Comparison of ENCODE assay signal across 24 cellular contexts in the genomic region with DNA sequence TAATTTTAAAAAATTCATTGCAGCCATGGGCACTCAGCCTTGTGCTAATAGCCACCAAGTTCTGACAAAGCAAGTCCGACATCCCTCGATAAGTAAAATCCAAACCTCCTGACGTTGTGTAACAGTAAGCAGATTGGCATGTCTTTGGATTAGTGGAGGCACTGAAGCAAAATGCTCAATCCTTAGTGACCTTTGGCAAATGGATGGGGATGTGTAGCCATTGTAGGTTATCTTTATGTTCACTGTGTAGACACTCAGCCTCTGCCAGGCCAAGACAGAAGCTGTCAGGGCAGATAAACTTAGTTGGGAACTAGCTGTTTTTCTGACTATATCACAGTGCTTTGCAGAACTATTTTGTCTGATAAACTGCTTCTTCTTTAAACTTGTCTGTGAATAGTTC.
DNase-seq lines count a peak whose midpoint lies in the region; ATAC-seq and TF ChIP-seq lines count a peak whose summit lies in the region.
"Had no signal": no experiment of that assay in that cellular context is flagged by ENCODE, and none has a peak within 500 bp of the region (broad histone marks: within the 10 kb centered on the region; RNA-seq: fewer than 3 reads in every experiment).

No MANE protein-coding gene starts in this region.

- POLR2A ChIA-PET in HEK293T (lab: Yijun Ruan, JAX) = interaction anchor here (0.7 to 1.2 kb wide), 3 partner anchors 58 to 250 kb away, joined by 3 to 6 read pairs (median 3); partner anchors contain the start of gene ZNF503

- H3K4me3 ChIP-seq in left ventricle myocardium inferior (no peak overlapping the region), neuronal stem cell (ENCODE audit: low read length in 2 of 2) (no peak overlapping the region)
- H3K4me3 ChIP-seq: BLaER1, GM12878 had no signal

- peaks cover 40% of the 10 kb centered on the region for H3K4me1 ChIP-seq in left ventricle myocardium inferior
- peaks cover 0 to 10% of the 10 kb centered on the region in 2 donors for H3K4me1 ChIP-seq in neuronal stem cell (ENCODE audit: control insufficient read depth in 2 of 2, insufficient read depth in 1 of 2, low read depth in 1 of 2, low read length in 2 of 2)
- H3K4me1 ChIP-seq: BLaER1 had no signal

- TF ChIP-seq CTCF in left ventricle myocardium inferior (IDR thresholded peaks at IDR 0.05; ENCODE audit: borderline replicate concordance) (no peak), progenitor cell of endocrine pancreas (IDR thresholded peaks at IDR 0.05; ENCODE audit: unreplicated experiment) (no peak)

- H3K36me3 ChIP-seq in left ventricle myocardium inferior = no peaks in the 10 kb centered on the region
- H3K36me3 ChIP-seq in neuronal stem cell (replicated peaks in 1 of 2; ENCODE audit: control insufficient read depth in 2 of 2, insufficient read depth in 2 of 2, low read length in 2 of 2) = no peaks in the 10 kb centered on the region
- H3K36me3 ChIP-seq: BLaER1 had no signal

- peaks cover 3% of the 10 kb centered on the region for H3K27me3 Mint-ChIP-seq in progenitor cell of endocrine pancreas

- no peak overlapping the region for H3K14ac ChIP-seq in neuronal stem cell (ENCODE audit: low read length)

- no peak overlapping the region for H3K4me2 ChIP-seq in neuronal stem cell (ENCODE audit: insufficient read depth, low read length, poor library complexity, severe bottlenecking)
- H3K4me2 ChIP-seq: BLaER1 had no signal

- H3K79me1 ChIP-seq in neuronal stem cell (ENCODE audit: low read depth, low read length) = no peaks in the 10 kb centered on the region

- no peak overlapping the region for H3K27ac Mint-ChIP-seq in progenitor cell of endocrine pancreas
- H3K27ac Mint-ChIP-seq: CD4-positive, alpha-beta T cell had no signal

- intact Hi-C loops in left ventricle myocardium inferior (cut with micrococcal nuclease) (no loop called here), left ventricle myocardium superior (cut with micrococcal nuclease) (no loop called here)

- no peak for DNase-seq in left ventricle myocardium inferior
- DNase-seq in left ventricle myocardium superior = no peak
- peak; percentile 10 to 64 for DNase-seq in erythroblast (lab: John Stamatoyannopoulos, UW)
- DNase-seq in neuronal stem cell (ENCODE audit: low spot score) = no peak
- no peak for DNase-seq in HEK293T (ENCODE audit: extremely low spot score)
- DNase-seq in NCI-H524 (lab: John Stamatoyannopoulos, UW) = no peak
- no peak for DNase-seq in progenitor cell of endocrine pancreas (ENCODE audit: low spot score, unreplicated experiment)
- DNase-seq: CD4-positive, alpha-beta T cell; COR-L47; DMS 273 treated with DMSO at 0.1 percent for 48 hours; DMS79 treated with DMSO at 0.1 percent for 48 hours; IMR-90; NCI-H1105; NCI-H2029; NCI-H226; NCI-H510A treated with DMSO at 0.1 percent for 48 hours; NCI-H774; NK-92 treated with Interleukin-12 subunit alpha and Interleukin-12 subunit beta, amount 100 ng/mL, for 24 hours; SHP77 treated with DMSO at 0.1 percent for 48 hours had no signal

- no peak overlapping the region for H3K23ac ChIP-seq in neuronal stem cell (ENCODE audit: low read depth, low read length, poor library complexity)

- CTCF ChIA-PET in HEK293T (lab: Yijun Ruan, JAX) = interaction anchor here (0.6 to 1.3 kb wide), 6 partner anchors 10 to 115 kb away, joined by 3 to 8 read pairs (median 5); no protein-coding TSS in a partner anchor

- H4K8ac ChIP-seq in neuronal stem cell (ENCODE audit: low read depth, low read length) = no peak overlapping the region

- no peak overlapping the region for H2BK120ac ChIP-seq in neuronal stem cell (ENCODE audit: low read depth, low read length)

- peaks cover 8% of the 10 kb centered on the region for H3K4me1 Mint-ChIP-seq in progenitor cell of endocrine pancreas (ENCODE audit: low read depth)

- H3K4me3 Mint-ChIP-seq in progenitor cell of endocrine pancreas (ENCODE audit: low read depth) = no peak overlapping the region
- H3K4me3 Mint-ChIP-seq: CD4-positive, alpha-beta T cell had no signal

- H2BK12ac ChIP-seq in neuronal stem cell (ENCODE audit: low read length) = no peak overlapping the region

- ATAC-seq in left ventricle myocardium superior = no peak
- no peak for ATAC-seq in activated CD4-positive, CD25-positive, alpha-beta regulatory T cell treated with anti-CD3 and anti-CD28 coated beads, Interleukin-2, amount 50 U/mL, for 24 hours
- ATAC-seq: GM12878 had no signal

- no peak for TF ChIP-seq POLR2A in erythroblast (IDR thresholded peaks at IDR 0.05; ENCODE audit: low read length)

- WGBS in neuronal stem cell (ENCODE audit: extremely low coverage in 2 of 2, insufficient read length in 2 of 2, insufficient replicate concordance in 1 of 2), 2 donors = no CpG with 5 or more reads among the region's 3 CpGs

- H3K9me3 ChIP-seq in left ventricle myocardium inferior (replicated peaks) (no peaks in the 10 kb centered on the region), neuronal stem cell (replicated peaks in 1 of 2; ENCODE audit: control insufficient read depth in 2 of 2, insufficient read depth in 1 of 2, low read depth in 1 of 2, low read length in 2 of 2) (no peaks in the 10 kb centered on the region)
- H3K9me3 ChIP-seq: BLaER1 had no signal

- H3K4ac ChIP-seq in neuronal stem cell (ENCODE audit: low read length) = no peak overlapping the region

- H3K27ac ChIP-seq in left ventricle myocardium inferior (replicated peaks) (peak overlapping the region; percentile 4), neuronal stem cell (replicated peaks; ENCODE audit: low read length) (no peak overlapping the region)
- H3K27ac ChIP-seq: 22Rv1, BLaER1, RWPE1 had no signal

- H2BK5ac ChIP-seq in neuronal stem cell (ENCODE audit: low read length) = no peak overlapping the region

- H2AFZ ChIP-seq in neuronal stem cell (ENCODE audit: low read length) = no peak overlapping the region

- H3K9me3 Mint-ChIP-seq in progenitor cell of endocrine pancreas (ENCODE audit: low read depth) = no peaks in the 10 kb centered on the region
- H3K9me3 Mint-ChIP-seq: CD4-positive, alpha-beta T cell had no signal

- no peaks in the 10 kb centered on the region for H3K36me3 Mint-ChIP-seq in progenitor cell of endocrine pancreas (ENCODE audit: insufficient read depth)

- H3K18ac ChIP-seq in neuronal stem cell (ENCODE audit: low read length) = no peak overlapping the region

- H2BK15ac ChIP-seq in neuronal stem cell (ENCODE audit: low read length) = no peak overlapping the region

- H3K9ac ChIP-seq in neuronal stem cell (ENCODE audit: low read depth, low read length, poor library complexity) = peak overlapping the region; percentile 24
- H3K9ac ChIP-seq: BLaER1 had no signal

- no peak overlapping the region for H2AK5ac ChIP-seq in neuronal stem cell (ENCODE audit: low read depth, low read length)

- H4K91ac ChIP-seq in neuronal stem cell (ENCODE audit: low read depth, low read length, poor library complexity) = no peak overlapping the region

- no peaks in the 10 kb centered on the region for H3K27me3 ChIP-seq in left ventricle myocardium inferior (ENCODE audit: low read depth)
- no peaks in the 10 kb centered on the region for H3K27me3 ChIP-seq in neuronal stem cell (ENCODE audit: control insufficient read depth in 3 of 3, insufficient read depth in 3 of 3, low read depth in 1 of 3, low read length in 3 of 3)
- H3K27me3 ChIP-seq: BLaER1 had no signal

TF ChIP-seq in HEK293T, 16 proteins besides CTCF, POLR2A, EP300 and RAD21:
- TF ChIP-seq BHLHE40 (IDR thresholded peaks at IDR 0.05; ENCODE audit: borderline replicate concordance) = no peak
- TF ChIP-seq ARNT (IDR thresholded peaks at IDR 0.05) = no peak
- TF ChIP-seq SP1 (IDR thresholded peaks at IDR 0.05) = no peak
- TF ChIP-seq LEF1 (IDR thresholded peaks at IDR 0.05; ENCODE audit: borderline replicate concordance) = no peak
- no peak for TF ChIP-seq FOXA1 (IDR thresholded peaks at IDR 0.05)
- TF ChIP-seq TARDBP (IDR thresholded peaks at IDR 0.05) = no peak
- no peak for TF ChIP-seq HDGF (IDR thresholded peaks at IDR 0.05; ENCODE audit: borderline replicate concordance)
- no peak for TF ChIP-seq ZNF384 (IDR thresholded peaks at IDR 0.05)
- TF ChIP-seq FOXM1 (IDR thresholded peaks at IDR 0.05; ENCODE audit: borderline replicate concordance) = no peak
- no peak for TF ChIP-seq SUZ12 (IDR thresholded peaks at IDR 0.05)

Comparison
In these comparisons a context has a peak if more than half of its experiments do, and no peak if none do; other contexts are left out.
1. DNase-seq: peak in erythroblast (2 of 2); none in left ventricle myocardium inferior (single experiment), left ventricle myocardium superior (single experiment), neuronal stem cell (single experiment), HEK293T (single experiment), NCI-H524 (0 of 2) and progenitor cell of endocrine pancreas (single experiment).